ENCODE assay signal across 8 cellular contexts in the genomic region with DNA sequence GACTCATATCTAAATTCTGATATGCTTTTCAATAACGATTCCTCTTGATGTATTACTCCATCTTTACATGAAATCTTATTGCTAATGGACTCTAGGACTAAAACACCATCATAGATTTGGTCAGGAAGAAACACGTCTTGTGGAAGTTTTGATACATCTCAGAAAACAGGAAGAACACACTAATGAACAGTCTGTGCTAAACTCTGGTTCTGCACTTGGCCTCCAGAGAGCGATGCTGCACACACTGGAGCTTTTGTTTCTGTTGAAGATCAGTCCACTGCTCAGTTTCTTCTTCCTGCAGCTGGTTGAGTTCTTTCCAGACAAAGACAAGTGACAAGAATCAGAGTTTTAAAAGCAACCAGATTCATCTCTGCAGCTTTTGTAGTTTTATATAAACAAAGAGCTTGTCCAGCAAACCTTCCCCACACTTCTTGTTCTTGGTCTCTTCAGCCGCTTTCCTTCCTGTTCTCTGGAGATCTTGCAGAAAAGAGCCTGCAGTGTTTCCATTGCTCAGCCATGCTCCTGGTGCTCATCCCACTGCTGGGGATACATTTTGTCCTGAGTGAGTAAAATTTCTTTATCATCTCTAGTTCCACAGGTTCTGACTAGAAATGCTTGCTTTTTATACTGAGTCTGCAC.
DNase-seq lines count a peak whose midpoint lies in the region; ATAC-seq and TF ChIP-seq lines count a peak whose summit lies in the region.

No MANE protein-coding gene starts in this region.

- H3K79me2 ChIP-seq in H9 (ENCODE audit: insufficient read depth, low read length) (no peaks in the 10 kb centered on the region), hepatocyte (no peaks in the 10 kb centered on the region)

- no peak overlapping the region for H3K27ac Mint-ChIP-seq in H9
- H3K27ac Mint-ChIP-seq in activated CD8-positive, alpha-beta T cell treated with anti-CD3 and anti-CD28 coated beads for 36 hours: peak overlapping the region; percentile 52

- no peak overlapping the region for H4K5ac ChIP-seq in H9 (ENCODE audit: insufficient read length, low read depth, low read length)

- no peak overlapping the region for H3K27ac ChIP-seq in A673 (ENCODE audit: low read depth, low read length, poor library complexity, severe bottlenecking)
- H3K27ac ChIP-seq in H9 (ENCODE audit: insufficient read length, low read depth, low read length): no peak overlapping the region
- H3K27ac ChIP-seq in hepatocyte: no peak overlapping the region

- DNase-seq in A673 (ENCODE audit: low spot score) (no peak), H9 (peak; percentile 38), hepatocyte (ENCODE audit: low spot score) (no peak)
- peak; percentile 77 for DNase-seq in activated CD8-positive, alpha-beta T cell treated with anti-CD3 and anti-CD28 coated beads for 36 hours
- no peak for DNase-seq in NK-92 treated with Interleukin-12 subunit alpha and Interleukin-12 subunit beta, amount 100 ng/mL, for 24 hours (lab: John Stamatoyannopoulos, UW)

- H2AK5ac ChIP-seq in H9 (ENCODE audit: insufficient read length, low read length): no peak overlapping the region

- H3T11ph ChIP-seq in H9 (ENCODE audit: low read length): no peak overlapping the region

- H2BK5ac ChIP-seq in H9 (ENCODE audit: insufficient read length, low read length): no peak overlapping the region

- H3K4me1 ChIP-seq in A673 (ENCODE audit: insufficient read depth, low read length, poor library complexity, severe bottlenecking) (no peaks in the 10 kb centered on the region), H9 (ENCODE audit: insufficient read depth, low read length) (no peaks in the 10 kb centered on the region), hepatocyte (ENCODE audit: insufficient read depth) (no peaks in the 10 kb centered on the region)

- no peak overlapping the region for H2BK20ac ChIP-seq in H9 (ENCODE audit: low read depth, low read length, poor library complexity, severe bottlenecking)

- H3K4ac ChIP-seq in H9 (ENCODE audit: low read depth, low read length): no peak overlapping the region

- no peaks in the 10 kb centered on the region for H3K79me1 ChIP-seq in H9 (ENCODE audit: insufficient read depth, low read depth, low read length, poor library complexity, severe bottlenecking)

- H3K4me3 ChIP-seq in A673 (ENCODE audit: low read depth, low read length, poor library complexity, severe bottlenecking): no peak overlapping the region
- no peak overlapping the region for H3K4me3 ChIP-seq in hepatocyte

- peak; percentile 96 for ATAC-seq in activated CD8-positive, alpha-beta T cell treated with anti-CD3 and anti-CD28 coated beads for 36 hours
- ATAC-seq in HG02763 (IDR thresholded peaks at IDR 0.05; ENCODE audit: unreplicated experiment) (no peak), GM18517 (IDR thresholded peaks at IDR 0.05; ENCODE audit: unreplicated experiment) (no peak), GM21381 (IDR thresholded peaks at IDR 0.05; ENCODE audit: unreplicated experiment) (no peak)

- intact Hi-C loops in A673 (cut with micrococcal nuclease; ENCODE audit: unreplicated experiment): no loop called here
- intact Hi-C loops in activated CD8-positive, alpha-beta T cell treated with anti-CD3 and anti-CD28 coated beads for 36 hours (cut with micrococcal nuclease): no loop called here

- H4K20me1 ChIP-seq in H9 (ENCODE audit: control insufficient read depth, insufficient read depth, insufficient read length): no peaks in the 10 kb centered on the region
- H4K20me1 ChIP-seq in hepatocyte (ENCODE audit: insufficient read depth, poor library complexity, severe bottlenecking): no peaks in the 10 kb centered on the region

- no peak overlapping the region for H3K14ac ChIP-seq in H9 (ENCODE audit: insufficient read depth, low read length)

- H3K9me2 ChIP-seq in hepatocyte (replicated peaks; ENCODE audit: insufficient read depth): no peaks in the 10 kb centered on the region

- no peak overlapping the region for H3K4me2 ChIP-seq in H9 (ENCODE audit: insufficient read depth, insufficient read length, low read length)
- H3K4me2 ChIP-seq in hepatocyte: no peak overlapping the region

- no peak overlapping the region for H4K8ac ChIP-seq in H9 (replicated peaks; ENCODE audit: insufficient read length, low read depth, low read length)

- WGBS in H9 (ENCODE audit: extremely low coverage, insufficient read length, low lambda C conversion rate): no CpG with 5 or more reads among the region's 4 CpGs
- 60% methylated on average over 4 of the region's 4 CpGs for WGBS in hepatocyte (ENCODE audit: low lambda C conversion rate, missing lambda C conversion rate)

- no peak overlapping the region for H3K23ac ChIP-seq in H9 (ENCODE audit: insufficient read length, low read depth, low read length)

- H2BK12ac ChIP-seq in H9 (ENCODE audit: insufficient read length, low read depth, low read length): no peak overlapping the region

- H3K4me1 Mint-ChIP-seq in H9: peaks cover 3 to 6% of the 10 kb centered on the region in 2 experiments; a peak in 2 of 4 replicates
- peaks cover 12% of the 10 kb centered on the region for H3K4me1 Mint-ChIP-seq in activated CD8-positive, alpha-beta T cell treated with anti-CD3 and anti-CD28 coated beads for 36 hours (ENCODE audit: low read depth)

- no TSS peak for BruUV-seq in A673 (replicated peaks; lab: Mats Ljungman, UMichigan)

- H3K36me3 Mint-ChIP-seq in H9 (ENCODE audit: insufficient read depth in 1 of 3, low read depth in 3 of 3): peaks cover 0 to 8% (median 2%) of the 10 kb centered on the region in 3 experiments; a peak in 3 of 7 replicates
- peaks cover 2% of the 10 kb centered on the region for H3K36me3 Mint-ChIP-seq in activated CD8-positive, alpha-beta T cell treated with anti-CD3 and anti-CD28 coated beads for 36 hours (ENCODE audit: low read depth)

- H3K27me3 Mint-ChIP-seq in H9 (ENCODE audit: low read depth): no peaks in the 10 kb centered on the region; the same call in 1 of the 2 replicates
- H3K27me3 Mint-ChIP-seq in activated CD8-positive, alpha-beta T cell treated with anti-CD3 and anti-CD28 coated beads for 36 hours: no peaks in the 10 kb centered on the region

- no peak overlapping the region for H3K56ac ChIP-seq in H9 (ENCODE audit: insufficient read length, low read depth, low read length)

- CTCF ChIA-PET in A673 (lab: Charles Lee): no interaction called here
- CTCF ChIA-PET in activated CD8-positive, alpha-beta T cell treated with anti-CD3 and anti-CD28 coated beads for 36 hours (lab: Charles Lee): interaction anchor here (0.8 to 1.3 kb wide), 10 partner anchors 8 to 709 kb away, joined by 3 to 12 read pairs (median 4); no protein-coding TSS in a partner anchor

- TF ChIP-seq CTCF in A673 (conservative IDR thresholded peaks at IDR 0.05; ENCODE audit: low read depth, low read length) (peak; percentile 27; the same call in 1 of the 2 replicates), H9 (conservative IDR thresholded peaks at IDR 0.05) (peak; percentile 65), hepatocyte (IDR thresholded peaks at IDR 0.05; ENCODE audit: poor library complexity) (peak; percentile 27)
- TF ChIP-seq CTCF in activated CD8-positive, alpha-beta T cell treated with anti-CD3 and anti-CD28 coated beads for 36 hours (IDR thresholded peaks at IDR 0.05): peak; percentile 67

- POLR2A ChIA-PET in A673 (lab: Charles Lee; ENCODE audit: low non-redundant PET): no interaction called here
- POLR2A ChIA-PET in activated CD8-positive, alpha-beta T cell treated with anti-CD3 and anti-CD28 coated beads for 36 hours (lab: Charles Lee): no interaction called here

- H3K18ac ChIP-seq in H9 (ENCODE audit: insufficient read length, low read depth, low read length): no peak overlapping the region

- H3K36me3 ChIP-seq in A673 (ENCODE audit: insufficient read depth, low read length, poor library complexity, severe bottlenecking) (no peaks in the 10 kb centered on the region), hepatocyte (replicated peaks; ENCODE audit: insufficient read depth, low read depth) (no peaks in the 10 kb centered on the region)

- H3K9me3 ChIP-seq in A673 (ENCODE audit: low read depth, low read length, poor library complexity, severe bottlenecking) (no peaks in the 10 kb centered on the region), H9 (ENCODE audit: control insufficient read depth, low read depth, low read length) (no peaks in the 10 kb centered on the region), hepatocyte (ENCODE audit: low read depth) (no peaks in the 10 kb centered on the region)

- H4K91ac ChIP-seq in H9 (ENCODE audit: insufficient read length, low read depth, low read length): no peak overlapping the region

- peaks cover 5% of the 10 kb centered on the region for H3K27me3 ChIP-seq in A673 (replicated peaks; ENCODE audit: insufficient read depth, low read depth, low read length, poor library complexity)
- no peaks in the 10 kb centered on the region for H3K27me3 ChIP-seq in H9 (ENCODE audit: insufficient read depth, low read length)
- no peaks in the 10 kb centered on the region for H3K27me3 ChIP-seq in hepatocyte

- H2AFZ ChIP-seq in H9 (ENCODE audit: low read length) (no peak overlapping the region), hepatocyte (no peak overlapping the region)

- H2BK15ac ChIP-seq in H9 (ENCODE audit: low read depth, low read length): no peak overlapping the region

- peaks cover 3 to 14% of the 10 kb centered on the region in 2 experiments; a peak in 4 of 5 replicates for H3K9me3 Mint-ChIP-seq in H9
- no peaks in the 10 kb centered on the region for H3K9me3 Mint-ChIP-seq in activated CD8-positive, alpha-beta T cell treated with anti-CD3 and anti-CD28 coated beads for 36 hours

- H3K9ac ChIP-seq in H9 (ENCODE audit: extremely low read depth, insufficient read length, low read length): no peak overlapping the region

- no peak overlapping the region for H3K4me3 Mint-ChIP-seq in H9
- H3K4me3 Mint-ChIP-seq in activated CD8-positive, alpha-beta T cell treated with anti-CD3 and anti-CD28 coated beads for 36 hours: peak overlapping the region; percentile 70

- H2BK120ac ChIP-seq in H9 (ENCODE audit: low read depth, low read length, poor library complexity, severe bottlenecking): no peak overlapping the region

- H3K23me2 ChIP-seq in H9 (ENCODE audit: insufficient read length, low read depth, low read length, poor library complexity, severe bottlenecking): no peaks in the 10 kb centered on the region

Comparison
In these comparisons a context has a peak if more than half of its experiments do, and no peak if none do; other contexts are left out.
1. DNase-seq: peak in H9 (single experiment) and activated CD8-positive, alpha-beta T cell treated with anti-CD3 and anti-CD28 coated beads for 36 hours (single experiment); none in A673 (single experiment), hepatocyte (single experiment) and NK-92 treated with Interleukin-12 subunit alpha and Interleukin-12 subunit beta, amount 100 ng/mL, for 24 hours (single experiment).
2. Peak in every context shown above with its lines, with median percentiles within 50 percentile points of each other: CTCF ChIP-seq.